Comparison of ENCODE assay signal across 1 cellular context in genomic region chr9:131805803-131806202, GRCh38.
TF ChIP-seq lines count a peak whose summit lies in the region.

No MANE protein-coding gene starts in this region.

TF ChIP-seq in H1, 55 proteins besides CTCF, POLR2A, EP300 and RAD21 (continued from another document):
- TF ChIP-seq, protein P1, sequence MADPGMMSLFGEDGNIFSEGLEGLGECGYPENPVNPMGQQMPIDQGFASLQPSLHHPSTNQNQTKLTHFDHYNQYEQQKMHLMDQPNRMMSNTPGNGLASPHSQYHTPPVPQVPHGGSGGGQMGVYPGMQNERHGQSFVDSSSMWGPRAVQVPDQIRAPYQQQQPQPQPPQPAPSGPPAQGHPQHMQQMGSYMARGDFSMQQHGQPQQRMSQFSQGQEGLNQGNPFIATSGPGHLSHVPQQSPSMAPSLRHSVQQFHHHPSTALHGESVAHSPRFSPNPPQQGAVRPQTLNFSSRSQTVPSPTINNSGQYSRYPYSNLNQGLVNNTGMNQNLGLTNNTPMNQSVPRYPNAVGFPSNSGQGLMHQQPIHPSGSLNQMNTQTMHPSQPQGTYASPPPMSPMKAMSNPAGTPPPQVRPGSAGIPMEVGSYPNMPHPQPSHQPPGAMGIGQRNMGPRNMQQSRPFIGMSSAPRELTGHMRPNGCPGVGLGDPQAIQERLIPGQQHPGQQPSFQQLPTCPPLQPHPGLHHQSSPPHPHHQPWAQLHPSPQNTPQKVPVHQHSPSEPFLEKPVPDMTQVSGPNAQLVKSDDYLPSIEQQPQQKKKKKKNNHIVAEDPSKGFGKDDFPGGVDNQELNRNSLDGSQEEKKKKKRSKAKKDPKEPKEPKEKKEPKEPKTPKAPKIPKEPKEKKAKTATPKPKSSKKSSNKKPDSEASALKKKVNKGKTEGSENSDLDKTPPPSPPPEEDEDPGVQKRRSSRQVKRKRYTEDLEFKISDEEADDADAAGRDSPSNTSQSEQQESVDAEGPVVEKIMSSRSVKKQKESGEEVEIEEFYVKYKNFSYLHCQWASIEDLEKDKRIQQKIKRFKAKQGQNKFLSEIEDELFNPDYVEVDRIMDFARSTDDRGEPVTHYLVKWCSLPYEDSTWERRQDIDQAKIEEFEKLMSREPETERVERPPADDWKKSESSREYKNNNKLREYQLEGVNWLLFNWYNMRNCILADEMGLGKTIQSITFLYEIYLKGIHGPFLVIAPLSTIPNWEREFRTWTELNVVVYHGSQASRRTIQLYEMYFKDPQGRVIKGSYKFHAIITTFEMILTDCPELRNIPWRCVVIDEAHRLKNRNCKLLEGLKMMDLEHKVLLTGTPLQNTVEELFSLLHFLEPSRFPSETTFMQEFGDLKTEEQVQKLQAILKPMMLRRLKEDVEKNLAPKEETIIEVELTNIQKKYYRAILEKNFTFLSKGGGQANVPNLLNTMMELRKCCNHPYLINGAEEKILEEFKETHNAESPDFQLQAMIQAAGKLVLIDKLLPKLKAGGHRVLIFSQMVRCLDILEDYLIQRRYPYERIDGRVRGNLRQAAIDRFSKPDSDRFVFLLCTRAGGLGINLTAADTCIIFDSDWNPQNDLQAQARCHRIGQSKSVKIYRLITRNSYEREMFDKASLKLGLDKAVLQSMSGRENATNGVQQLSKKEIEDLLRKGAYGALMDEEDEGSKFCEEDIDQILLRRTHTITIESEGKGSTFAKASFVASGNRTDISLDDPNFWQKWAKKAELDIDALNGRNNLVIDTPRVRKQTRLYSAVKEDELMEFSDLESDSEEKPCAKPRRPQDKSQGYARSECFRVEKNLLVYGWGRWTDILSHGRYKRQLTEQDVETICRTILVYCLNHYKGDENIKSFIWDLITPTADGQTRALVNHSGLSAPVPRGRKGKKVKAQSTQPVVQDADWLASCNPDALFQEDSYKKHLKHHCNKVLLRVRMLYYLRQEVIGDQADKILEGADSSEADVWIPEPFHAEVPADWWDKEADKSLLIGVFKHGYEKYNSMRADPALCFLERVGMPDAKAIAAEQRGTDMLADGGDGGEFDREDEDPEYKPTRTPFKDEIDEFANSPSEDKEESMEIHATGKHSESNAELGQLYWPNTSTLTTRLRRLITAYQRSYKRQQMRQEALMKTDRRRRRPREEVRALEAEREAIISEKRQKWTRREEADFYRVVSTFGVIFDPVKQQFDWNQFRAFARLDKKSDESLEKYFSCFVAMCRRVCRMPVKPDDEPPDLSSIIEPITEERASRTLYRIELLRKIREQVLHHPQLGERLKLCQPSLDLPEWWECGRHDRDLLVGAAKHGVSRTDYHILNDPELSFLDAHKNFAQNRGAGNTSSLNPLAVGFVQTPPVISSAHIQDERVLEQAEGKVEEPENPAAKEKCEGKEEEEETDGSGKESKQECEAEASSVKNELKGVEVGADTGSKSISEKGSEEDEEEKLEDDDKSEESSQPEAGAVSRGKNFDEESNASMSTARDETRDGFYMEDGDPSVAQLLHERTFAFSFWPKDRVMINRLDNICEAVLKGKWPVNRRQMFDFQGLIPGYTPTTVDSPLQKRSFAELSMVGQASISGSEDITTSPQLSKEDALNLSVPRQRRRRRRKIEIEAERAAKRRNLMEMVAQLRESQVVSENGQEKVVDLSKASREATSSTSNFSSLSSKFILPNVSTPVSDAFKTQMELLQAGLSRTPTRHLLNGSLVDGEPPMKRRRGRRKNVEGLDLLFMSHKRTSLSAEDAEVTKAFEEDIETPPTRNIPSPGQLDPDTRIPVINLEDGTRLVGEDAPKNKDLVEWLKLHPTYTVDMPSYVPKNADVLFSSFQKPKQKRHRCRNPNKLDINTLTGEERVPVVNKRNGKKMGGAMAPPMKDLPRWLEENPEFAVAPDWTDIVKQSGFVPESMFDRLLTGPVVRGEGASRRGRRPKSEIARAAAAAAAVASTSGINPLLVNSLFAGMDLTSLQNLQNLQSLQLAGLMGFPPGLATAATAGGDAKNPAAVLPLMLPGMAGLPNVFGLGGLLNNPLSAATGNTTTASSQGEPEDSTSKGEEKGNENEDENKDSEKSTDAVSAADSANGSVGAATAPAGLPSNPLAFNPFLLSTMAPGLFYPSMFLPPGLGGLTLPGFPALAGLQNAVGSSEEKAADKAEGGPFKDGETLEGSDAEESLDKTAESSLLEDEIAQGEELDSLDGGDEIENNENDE (IDR thresholded peaks at IDR 0.05; ENCODE audit: insufficient replicate concordance, low read length), result no peak
- TF ChIP-seq ASH2L (IDR thresholded peaks at IDR 0.05; ENCODE audit: low read length) (no peak), KDM1A (IDR thresholded peaks at IDR 0.05; ENCODE audit: borderline replicate concordance, low read length) (no peak), ZNF274 (IDR thresholded peaks at IDR 0.05; ENCODE audit: borderline replicate concordance, extremely low read depth, low read length) (no peak), CBX8 (IDR thresholded peaks at IDR 0.05; ENCODE audit: borderline replicate concordance, low read depth, low read length) (no peak)
